In the genomic region with DNA sequence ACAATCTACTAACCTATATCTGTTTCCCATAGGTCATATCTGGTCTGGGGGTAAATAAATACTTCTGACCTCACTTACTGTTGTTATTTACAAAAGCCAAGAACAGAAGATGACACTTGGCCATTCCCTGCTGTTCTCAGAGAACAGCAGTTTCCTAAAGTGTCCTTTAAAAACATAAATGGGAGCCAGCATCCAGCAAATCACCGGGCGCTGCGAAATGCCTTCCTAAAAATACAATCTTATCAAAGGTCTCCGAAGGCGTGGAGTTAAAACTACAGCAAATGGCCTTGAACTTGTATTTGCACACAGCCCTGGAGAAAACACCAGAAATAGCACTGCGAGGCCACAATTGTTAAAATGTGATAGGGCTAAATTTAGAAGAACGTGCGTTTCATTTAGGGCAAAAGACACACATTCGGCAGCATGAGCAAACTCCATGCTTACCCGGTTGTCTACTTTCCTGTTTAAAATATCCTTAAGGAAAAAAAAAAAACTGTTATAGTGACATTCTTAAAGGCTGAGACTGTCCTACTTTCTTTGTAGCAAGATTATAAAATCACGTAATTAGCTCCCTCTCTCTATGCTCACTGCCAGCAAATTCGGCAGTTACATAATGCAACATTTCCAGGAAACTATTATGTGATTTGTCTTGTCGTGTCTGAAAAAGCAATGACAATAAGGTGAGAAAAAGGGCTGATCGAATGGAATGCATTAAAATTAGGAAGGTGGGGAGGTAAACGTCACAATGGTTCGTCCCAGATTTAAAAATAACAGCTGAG, we compare ENCODE assay signal across 1 cellular context.
TF ChIP-seq lines count a peak whose summit lies in the region.

No MANE protein-coding gene starts in this region.

TF ChIP-seq in HepG2, 621 proteins besides CTCF, POLR2A, EP300 and RAD21 (continued from another document and continues in another):
- TF ChIP-seq BCL3 (CRISPR knock-in tag; IDR thresholded peaks at IDR 0.05) (no peak), ZKSCAN8 (CRISPR knock-in tag; IDR thresholded peaks at IDR 0.05; ENCODE audit: borderline replicate concordance) (no peak), RXRB (CRISPR knock-in tag; IDR thresholded peaks at IDR 0.05; ENCODE audit: borderline replicate concordance) (no peak), CAMTA2 (CRISPR knock-in tag; IDR thresholded peaks at IDR 0.05; ENCODE audit: borderline replicate concordance) (no peak), GTF2F1 (IDR thresholded peaks at IDR 0.05; ENCODE audit: low read length) (no peak), SP5 (CRISPR knock-in tag; IDR thresholded peaks at IDR 0.05; ENCODE audit: borderline replicate concordance, low read depth) (peak; percentile 18; the same call in 1 of the 2 replicates), BCL6 (CRISPR knock-in tag; IDR thresholded peaks at IDR 0.05) (peak; percentile 86), REL (CRISPR knock-in tag; conservative IDR thresholded peaks at IDR 0.05) (no peak), FOXA3 (CRISPR knock-in tag; IDR thresholded peaks at IDR 0.05) (peak; percentile 6; the same call in 1 of the 2 replicates), SP140L (CRISPR knock-in tag; IDR thresholded peaks at IDR 0.05; ENCODE audit: borderline replicate concordance) (no peak), CCDC6 (CRISPR knock-in tag; IDR thresholded peaks at IDR 0.05) (no peak), MED8 (CRISPR knock-in tag; IDR thresholded peaks at IDR 0.05; ENCODE audit: insufficient replicate concordance) (no peak), FOXA1 (IDR thresholded peaks at IDR 0.05) (no peak), FOXA1 (CRISPR knock-in tag; IDR thresholded peaks at IDR 0.05) (peak; percentile 14; the same call in 1 of the 2 replicates), JUN (CRISPR knock-in tag; IDR thresholded peaks at IDR 0.05) (no peak), RBM22 (optimal IDR thresholded peaks at IDR 0.05; ENCODE audit: low read length) (peak; percentile 41), HBP1 (CRISPR knock-in tag; IDR thresholded peaks at IDR 0.05; ENCODE audit: low read depth) (0 out of 2 replicates have a peak, but pooled peaks have one; percentile 2), ZSCAN5A (CRISPR knock-in tag; IDR thresholded peaks at IDR 0.05; ENCODE audit: borderline replicate concordance) (no peak), ZNF552 (CRISPR knock-in tag; IDR thresholded peaks at IDR 0.05; ENCODE audit: borderline replicate concordance) (no peak), ZNF510 (CRISPR knock-in tag; IDR thresholded peaks at IDR 0.05; ENCODE audit: low read depth) (no peak), TGIF2 (CRISPR knock-in tag; IDR thresholded peaks at IDR 0.05) (no peak; the same call in 1 of the 2 replicates), POLR2G (IDR thresholded peaks at IDR 0.05; ENCODE audit: low read depth, low read length) (peak; percentile 24), ZNF337 (CRISPR knock-in tag; IDR thresholded peaks at IDR 0.05; ENCODE audit: borderline replicate concordance, low read depth) (no peak), RBFOX2 (IDR thresholded peaks at IDR 0.05; ENCODE audit: low read depth, low read length) (0 out of 2 replicates have a peak, but pooled peaks have one; percentile 25), IKZF4 (CRISPR knock-in tag; IDR thresholded peaks at IDR 0.05; ENCODE audit: borderline replicate concordance, low read depth, not compliant biosample characterization) (no peak), ZNF839 (CRISPR knock-in tag; IDR thresholded peaks at IDR 0.05; ENCODE audit: borderline replicate concordance) (no peak), SOX13 (IDR thresholded peaks at IDR 0.05) (no peak), SOX13 (CRISPR knock-in tag; conservative IDR thresholded peaks at IDR 0.05 in 1 of 2, IDR thresholded peaks at IDR 0.05 in 1 of 2) (peak in 1 of 2 experiments; percentile 55; a peak in 2 of 4 replicates), MEF2D (CRISPR knock-in tag; IDR thresholded peaks at IDR 0.05) (peak; percentile 85; the same call in 1 of the 2 replicates), NR2F1 (CRISPR knock-in tag; IDR thresholded peaks at IDR 0.05) (no peak), ZNF572 (CRISPR knock-in tag; IDR thresholded peaks at IDR 0.05) (no peak), CBFB (CRISPR knock-in tag; IDR thresholded peaks at IDR 0.05) (0 out of 2 replicates have a peak, but pooled peaks have one; percentile 2), ZNF776 (CRISPR knock-in tag; IDR thresholded peaks at IDR 0.05) (no peak), CREM (IDR thresholded peaks at IDR 0.05) (peak; percentile 55), CREM (CRISPR knock-in tag; IDR thresholded peaks at IDR 0.05) (no peak), POGK (CRISPR knock-in tag; conservative IDR thresholded peaks at IDR 0.05) (no peak), ZNF501 (CRISPR knock-in tag; IDR thresholded peaks at IDR 0.05) (no peak), ZNF557 (CRISPR knock-in tag; IDR thresholded peaks at IDR 0.05) (no peak)
- TF ChIP-seq, protein P1, sequence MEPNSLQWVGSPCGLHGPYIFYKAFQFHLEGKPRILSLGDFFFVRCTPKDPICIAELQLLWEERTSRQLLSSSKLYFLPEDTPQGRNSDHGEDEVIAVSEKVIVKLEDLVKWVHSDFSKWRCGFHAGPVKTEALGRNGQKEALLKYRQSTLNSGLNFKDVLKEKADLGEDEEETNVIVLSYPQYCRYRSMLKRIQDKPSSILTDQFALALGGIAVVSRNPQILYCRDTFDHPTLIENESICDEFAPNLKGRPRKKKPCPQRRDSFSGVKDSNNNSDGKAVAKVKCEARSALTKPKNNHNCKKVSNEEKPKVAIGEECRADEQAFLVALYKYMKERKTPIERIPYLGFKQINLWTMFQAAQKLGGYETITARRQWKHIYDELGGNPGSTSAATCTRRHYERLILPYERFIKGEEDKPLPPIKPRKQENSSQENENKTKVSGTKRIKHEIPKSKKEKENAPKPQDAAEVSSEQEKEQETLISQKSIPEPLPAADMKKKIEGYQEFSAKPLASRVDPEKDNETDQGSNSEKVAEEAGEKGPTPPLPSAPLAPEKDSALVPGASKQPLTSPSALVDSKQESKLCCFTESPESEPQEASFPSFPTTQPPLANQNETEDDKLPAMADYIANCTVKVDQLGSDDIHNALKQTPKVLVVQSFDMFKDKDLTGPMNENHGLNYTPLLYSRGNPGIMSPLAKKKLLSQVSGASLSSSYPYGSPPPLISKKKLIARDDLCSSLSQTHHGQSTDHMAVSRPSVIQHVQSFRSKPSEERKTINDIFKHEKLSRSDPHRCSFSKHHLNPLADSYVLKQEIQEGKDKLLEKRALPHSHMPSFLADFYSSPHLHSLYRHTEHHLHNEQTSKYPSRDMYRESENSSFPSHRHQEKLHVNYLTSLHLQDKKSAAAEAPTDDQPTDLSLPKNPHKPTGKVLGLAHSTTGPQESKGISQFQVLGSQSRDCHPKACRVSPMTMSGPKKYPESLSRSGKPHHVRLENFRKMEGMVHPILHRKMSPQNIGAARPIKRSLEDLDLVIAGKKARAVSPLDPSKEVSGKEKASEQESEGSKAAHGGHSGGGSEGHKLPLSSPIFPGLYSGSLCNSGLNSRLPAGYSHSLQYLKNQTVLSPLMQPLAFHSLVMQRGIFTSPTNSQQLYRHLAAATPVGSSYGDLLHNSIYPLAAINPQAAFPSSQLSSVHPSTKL (CRISPR knock-in tag; IDR thresholded peaks at IDR 0.05), result peak; percentile 16; the same call in 1 of the 2 replicates
- TF ChIP-seq, protein P2, sequence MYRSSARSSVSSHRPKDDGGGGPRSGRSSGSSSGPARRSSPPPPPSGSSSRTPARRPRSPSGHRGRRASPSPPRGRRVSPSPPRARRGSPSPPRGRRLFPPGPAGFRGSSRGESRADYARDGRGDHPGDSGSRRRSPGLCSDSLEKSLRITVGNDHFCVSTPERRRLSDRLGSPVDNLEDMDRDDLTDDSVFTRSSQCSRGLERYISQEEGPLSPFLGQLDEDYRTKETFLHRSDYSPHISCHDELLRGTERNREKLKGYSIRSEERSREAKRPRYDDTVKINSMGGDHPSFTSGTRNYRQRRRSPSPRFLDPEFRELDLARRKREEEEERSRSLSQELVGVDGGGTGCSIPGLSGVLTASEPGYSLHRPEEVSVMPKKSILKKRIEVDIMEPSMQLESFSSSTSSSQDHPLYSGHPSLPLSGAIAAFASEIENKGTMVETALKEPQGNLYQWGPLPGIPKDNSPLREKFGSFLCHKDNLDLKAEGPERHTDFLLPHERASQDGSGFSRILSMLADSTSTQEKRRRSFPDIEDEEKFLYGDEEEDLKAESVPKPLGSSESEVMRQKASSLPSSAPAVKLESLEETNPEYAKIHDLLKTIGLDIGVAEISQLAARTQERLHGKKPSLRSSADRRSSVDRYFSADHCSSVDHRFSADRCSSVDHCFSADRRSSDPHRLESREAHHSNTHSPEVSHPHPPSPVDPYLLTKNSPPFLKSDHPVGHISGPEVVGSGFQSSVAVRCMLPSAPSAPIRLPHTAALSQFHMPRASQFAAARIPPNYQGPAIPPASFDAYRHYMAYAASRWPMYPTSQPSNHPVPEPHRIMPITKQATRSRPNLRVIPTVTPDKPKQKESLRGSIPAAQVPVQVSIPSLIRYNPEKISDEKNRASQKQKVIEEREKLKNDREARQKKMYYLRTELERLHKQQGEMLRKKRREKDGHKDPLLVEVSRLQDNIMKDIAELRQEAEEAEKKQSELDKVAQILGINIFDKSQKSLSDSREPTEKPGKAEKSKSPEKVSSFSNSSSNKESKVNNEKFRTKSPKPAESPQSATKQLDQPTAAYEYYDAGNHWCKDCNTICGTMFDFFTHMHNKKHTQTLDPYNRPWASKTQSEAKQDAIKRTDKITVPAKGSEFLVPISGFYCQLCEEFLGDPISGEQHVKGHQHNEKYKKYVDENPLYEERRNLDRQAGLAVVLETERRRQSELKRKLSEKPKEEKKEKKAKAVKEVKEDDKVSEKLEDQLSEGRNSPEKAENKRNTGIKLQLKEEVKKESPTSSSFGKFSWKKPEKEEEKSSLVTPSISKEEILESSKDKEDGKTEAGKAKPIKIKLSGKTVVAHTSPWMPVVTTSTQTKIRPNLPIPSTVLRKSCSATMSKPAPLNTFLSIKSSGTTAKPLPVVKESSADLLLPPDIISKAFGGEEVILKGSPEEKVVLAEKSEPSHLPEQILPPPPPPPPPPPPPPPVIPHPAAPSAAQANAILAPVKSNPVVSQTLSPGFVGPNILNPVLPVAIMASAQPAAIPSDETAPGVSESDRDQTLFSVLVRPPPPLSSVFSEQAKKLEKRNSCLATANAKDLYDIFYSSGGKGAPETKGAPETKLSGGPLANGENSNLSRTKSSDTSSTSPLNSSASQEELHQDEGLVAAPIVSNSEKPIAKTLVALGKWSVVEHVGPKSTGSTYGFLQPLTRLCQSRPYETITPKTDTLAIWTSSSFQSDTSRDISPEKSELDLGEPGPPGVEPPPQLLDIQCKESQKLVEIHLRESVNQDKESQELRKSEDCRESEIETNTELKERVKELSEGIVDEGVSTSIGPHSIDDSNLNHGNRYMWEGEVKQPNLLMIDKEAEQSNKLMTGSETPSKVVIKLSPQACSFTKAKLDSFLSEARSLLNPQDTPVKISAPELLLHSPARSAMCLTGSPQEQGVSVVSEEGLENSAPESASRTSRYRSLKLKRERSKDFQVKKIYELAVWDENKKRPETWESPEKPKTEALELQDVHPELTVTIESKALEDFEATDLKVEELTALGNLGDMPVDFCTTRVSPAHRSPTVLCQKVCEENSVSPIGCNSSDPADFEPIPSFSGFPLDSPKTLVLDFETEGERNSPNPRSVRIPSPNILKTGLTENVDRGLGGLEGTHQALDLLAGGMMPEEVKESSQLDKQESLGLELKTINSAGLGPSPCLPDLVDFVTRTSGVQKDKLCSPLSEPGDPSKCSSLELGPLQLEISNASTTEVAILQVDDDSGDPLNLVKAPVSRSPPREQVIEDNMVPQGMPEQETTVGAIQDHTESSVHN (CRISPR knock-in tag; IDR thresholded peaks at IDR 0.05), result no peak
- TF ChIP-seq, protein P3, sequence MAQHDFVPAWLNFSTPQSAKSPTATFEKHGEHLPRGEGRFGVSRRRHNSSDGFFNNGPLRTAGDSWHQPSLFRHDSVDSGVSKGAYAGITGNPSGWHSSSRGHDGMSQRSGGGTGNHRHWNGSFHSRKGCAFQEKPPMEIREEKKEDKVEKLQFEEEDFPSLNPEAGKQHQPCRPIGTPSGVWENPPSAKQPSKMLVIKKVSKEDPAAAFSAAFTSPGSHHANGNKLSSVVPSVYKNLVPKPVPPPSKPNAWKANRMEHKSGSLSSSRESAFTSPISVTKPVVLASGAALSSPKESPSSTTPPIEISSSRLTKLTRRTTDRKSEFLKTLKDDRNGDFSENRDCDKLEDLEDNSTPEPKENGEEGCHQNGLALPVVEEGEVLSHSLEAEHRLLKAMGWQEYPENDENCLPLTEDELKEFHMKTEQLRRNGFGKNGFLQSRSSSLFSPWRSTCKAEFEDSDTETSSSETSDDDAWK (CRISPR knock-in tag; IDR thresholded peaks at IDR 0.05), result no peak
